Comparison of ENCODE assay signal across 9 cellular contexts in the genomic region with DNA sequence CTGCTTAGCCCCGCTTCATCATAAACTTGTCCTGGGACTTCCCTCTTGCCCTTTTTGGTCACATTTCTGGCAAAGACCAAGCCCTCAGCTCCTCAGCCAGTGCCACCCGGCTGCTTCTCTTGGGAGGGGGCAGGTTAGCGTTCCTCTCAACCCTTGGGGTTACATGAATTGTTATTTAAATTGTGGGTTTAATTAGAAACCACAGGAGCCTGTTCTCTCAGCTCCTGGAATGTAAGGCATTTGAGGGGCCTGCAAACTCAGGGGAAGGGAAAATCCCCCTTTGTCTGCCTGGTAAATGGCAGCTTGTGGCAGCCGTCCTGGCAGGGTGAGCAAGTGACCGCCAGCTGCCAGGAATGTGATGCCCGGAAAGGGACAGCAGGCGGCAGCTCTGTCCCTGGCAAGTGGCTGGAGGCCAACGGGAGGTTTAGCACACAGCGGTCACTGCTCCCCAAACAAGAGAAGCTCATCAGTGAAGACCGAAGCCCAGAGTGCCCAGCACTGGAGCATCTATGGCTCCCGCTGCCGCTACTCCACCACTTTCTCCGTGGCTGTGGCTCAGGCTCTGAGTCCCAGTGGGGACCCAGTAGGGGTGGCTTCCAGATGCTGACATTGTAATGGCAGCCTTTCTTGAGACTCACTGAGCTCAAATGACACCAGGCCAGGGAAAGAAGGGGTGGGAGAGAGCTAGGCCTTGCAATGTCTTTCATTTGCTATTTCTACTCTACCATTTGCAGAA. TPM values are rescaled to one million over a fixed set of nuclear protein-coding genes. Genes with fewer than 3 reads are reported as not detected.
DNase-seq lines count a peak whose midpoint lies in the region; ATAC-seq and TF ChIP-seq lines count a peak whose summit lies in the region.
"Had no signal": no experiment of that assay in that cellular context is flagged by ENCODE, and none has a peak within 500 bp of the region (broad histone marks: within the 10 kb centered on the region; RNA-seq: fewer than 3 reads in every experiment).

No MANE protein-coding gene starts in this region.

- ATAC-seq in GM21737 (IDR thresholded peaks at IDR 0.05; ENCODE audit: unreplicated experiment), result no peak
- no peak for ATAC-seq in HG03342 (IDR thresholded peaks at IDR 0.05; ENCODE audit: unreplicated experiment)

- H3K14ac ChIP-seq in neuronal stem cell (ENCODE audit: low read length), result no peak overlapping the region

- POLR2A ChIA-PET in BJ (lab: Charles Lee), result no interaction called here

- H3K18ac ChIP-seq in neuronal stem cell (ENCODE audit: low read length), result peak overlapping the region; percentile 86

- peak overlapping the region; percentile 89 for H3K27ac ChIP-seq in neuronal stem cell (replicated peaks; ENCODE audit: low read length)

- CTCF ChIA-PET in BJ (lab: Yijun Ruan, JAX), result interaction anchor here (0.6 to 6.0 kb wide), 8 partner anchors 9 to 102 kb away, joined by 3 to 30 read pairs (median 6); a partner anchor contains a TSS

- WGBS in neuronal stem cell (ENCODE audit: extremely low coverage in 2 of 2, insufficient read length in 2 of 2, insufficient replicate concordance in 1 of 2), 2 donors, result no CpG with 5 or more reads among the region's 13 CpGs

- peak overlapping the region; percentile 70 for H3K4me3 Mint-ChIP-seq in glutamatergic neuron (ENCODE audit: unreplicated experiment)

- no peak overlapping the region for H4K91ac ChIP-seq in neuronal stem cell (ENCODE audit: low read depth, low read length, poor library complexity)

- H3K27me3 Mint-ChIP-seq in glutamatergic neuron (ENCODE audit: unreplicated experiment), result peaks cover 12% of the 10 kb centered on the region

- DNase-seq in BJ (ENCODE audit: low read depth) (no peak), SW480 (ENCODE audit: low spot score) (peak; percentile 70), glutamatergic neuron (peak; percentile 62), neuronal stem cell (ENCODE audit: low spot score) (peak; percentile 92), NCI-H524 treated with DMSO at 0.1 percent for 48 hours (lab: John Stamatoyannopoulos, UW) (no peak), SIG-M5 (lab: John Stamatoyannopoulos, UW) (no peak)
- DNase-seq: DND-41 had no signal

- TF ChIP-seq CTCF in BJ (IDR thresholded peaks at IDR 0.05; ENCODE audit: insufficient read depth, low read depth, low read length) (peak; percentile 23; the same call in 1 of the 2 replicates), glutamatergic neuron (IDR thresholded peaks at IDR 0.05; ENCODE audit: partially characterized antibody, unreplicated experiment) (no peak)

- peak overlapping the region; percentile 25 for H2BK12ac ChIP-seq in neuronal stem cell (ENCODE audit: low read length)

- H3K9me3 Mint-ChIP-seq in glutamatergic neuron (ENCODE audit: unreplicated experiment), result peaks cover 6% of the 10 kb centered on the region

- peaks cover 54% of the 10 kb centered on the region for H3K4me1 Mint-ChIP-seq in glutamatergic neuron (ENCODE audit: low read depth, unreplicated experiment)

- peak overlapping the region; percentile 27 for H3K4me2 ChIP-seq in neuronal stem cell (ENCODE audit: insufficient read depth, low read length, poor library complexity, severe bottlenecking)

- no peak overlapping the region for H3K9ac ChIP-seq in neuronal stem cell (ENCODE audit: low read depth, low read length, poor library complexity)

- H2AFZ ChIP-seq in neuronal stem cell (ENCODE audit: low read length), result peak overlapping the region; percentile 76

- no peak overlapping the region for H3K4me3 ChIP-seq in BJ (ENCODE audit: low read depth, low read length)
- no peak overlapping the region for H3K4me3 ChIP-seq in neuronal stem cell (ENCODE audit: low read length in 2 of 2)

- H3K9me3 ChIP-seq in neuronal stem cell (replicated peaks in 1 of 2; ENCODE audit: control insufficient read depth in 2 of 2, insufficient read depth in 1 of 2, low read depth in 1 of 2, low read length in 2 of 2), result no peaks in the 10 kb centered on the region

- H3K27ac Mint-ChIP-seq in glutamatergic neuron (ENCODE audit: unreplicated experiment), result peak overlapping the region; percentile 48

- H3K79me1 ChIP-seq in neuronal stem cell (ENCODE audit: low read depth, low read length), result no peaks in the 10 kb centered on the region

- H3K27me3 ChIP-seq in BJ (ENCODE audit: control insufficient read depth, insufficient read depth, low read length) (no peaks in the 10 kb centered on the region), neuronal stem cell (ENCODE audit: control insufficient read depth in 3 of 3, insufficient read depth in 3 of 3, low read depth in 1 of 3, low read length in 3 of 3) (no peaks in the 10 kb centered on the region)

- H3K36me3 ChIP-seq in BJ (ENCODE audit: control insufficient read depth, insufficient read depth, low read length) (peaks cover 5% of the 10 kb centered on the region), neuronal stem cell (replicated peaks in 1 of 2; ENCODE audit: control insufficient read depth in 2 of 2, insufficient read depth in 2 of 2, low read length in 2 of 2) (no peaks in the 10 kb centered on the region)

- peaks cover 46 to 55% of the 10 kb centered on the region in 2 donors for H3K4me1 ChIP-seq in neuronal stem cell (ENCODE audit: control insufficient read depth in 2 of 2, insufficient read depth in 1 of 2, low read depth in 1 of 2, low read length in 2 of 2)

- H3K36me3 Mint-ChIP-seq in glutamatergic neuron (ENCODE audit: unreplicated experiment), result no peaks in the 10 kb centered on the region

- H2BK120ac ChIP-seq in neuronal stem cell (ENCODE audit: low read depth, low read length), result peak overlapping the region; percentile 12

- peak overlapping the region; percentile 19 for H4K8ac ChIP-seq in neuronal stem cell (ENCODE audit: low read depth, low read length)

- H2BK5ac ChIP-seq in neuronal stem cell (ENCODE audit: low read length), result no peak overlapping the region

- no peak overlapping the region for H2AK5ac ChIP-seq in neuronal stem cell (ENCODE audit: low read depth, low read length)

- no peak overlapping the region for H2BK15ac ChIP-seq in neuronal stem cell (ENCODE audit: low read length)

- H3K4ac ChIP-seq in neuronal stem cell (ENCODE audit: low read length), result no peak overlapping the region

- H3K23ac ChIP-seq in neuronal stem cell (ENCODE audit: low read depth, low read length, poor library complexity), result no peak overlapping the region

RNA-seq across cellular contexts. Expression of a gene that starts 51.7 kb away (rescaled TPM):
- 14.0 and 18.6 TPM in 2 replicates for polyA plus RNA-seq in BJ (2011; rRNA removed)
- polyA minus RNA-seq in BJ (2011; rRNA and poly(A)+ RNA removed), result 16.0 and 16.9 TPM in 2 replicates
- total RNA-seq in glutamatergic neuron (ENCODE audit: unreplicated experiment), result 31.7 TPM
- 2.1 TPM for polyA plus RNA-seq in neuronal stem cell (2013, experiment 1 of 2)
- polyA plus RNA-seq in neuronal stem cell (2013, experiment 2 of 2), result 1.9 TPM

Comparison
In these comparisons a context has a peak if more than half of its experiments do, and no peak if none do; other contexts are left out.
1. DNase-seq: peak in SW480 (single experiment), glutamatergic neuron (single experiment) and neuronal stem cell (single experiment); none in BJ (single experiment), NCI-H524 treated with DMSO at 0.1 percent for 48 hours (single experiment) and SIG-M5 (single experiment).